In the genomic region with DNA sequence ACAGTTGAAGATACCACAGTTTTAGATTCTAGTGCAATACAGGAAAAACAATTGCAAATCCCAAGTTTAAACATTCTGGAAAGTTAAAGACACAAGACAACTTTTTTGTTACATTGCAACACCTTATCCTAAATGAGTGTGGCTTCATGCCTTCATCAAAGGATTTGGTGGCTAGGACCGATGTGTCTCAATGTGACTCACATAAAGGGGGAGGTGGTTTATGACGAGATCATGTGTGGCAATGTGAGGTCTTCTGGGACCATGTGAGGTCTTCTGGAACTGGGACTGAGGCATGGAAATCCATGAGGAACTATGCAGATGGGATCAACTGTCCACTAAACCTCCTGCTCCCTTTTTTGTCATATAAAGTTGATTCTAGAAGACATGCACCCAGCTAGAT, we compare ENCODE assay signal across 17 cellular contexts.
A peak's percentile ranks its signal among the peaks of the same experiment; 100 is the strongest.
DNase-seq lines count a peak whose midpoint lies in the region; TF ChIP-seq lines count a peak whose summit lies in the region.
"Had no signal": no experiment of that assay in that cellular context is flagged by ENCODE, and none has a peak within 500 bp of the region (broad histone marks: within the 10 kb centered on the region; RNA-seq: fewer than 3 reads in every experiment).

No MANE protein-coding gene starts in this region.

- no peaks in the 10 kb centered on the region for H3K27me3 ChIP-seq in tibial nerve
- H3K27me3 ChIP-seq in hepatocyte = no peaks in the 10 kb centered on the region

- no peaks in the 10 kb centered on the region for H3K36me3 ChIP-seq in tibial nerve
- H3K36me3 ChIP-seq in hepatocyte (replicated peaks; ENCODE audit: insufficient read depth, low read depth) = no peaks in the 10 kb centered on the region

- no peaks in the 10 kb centered on the region for H3K79me2 ChIP-seq in hepatocyte

- 11 to 26% methylated on average over 2 of the region's 2 CpGs for WGBS in tibial nerve, 2 donors
- WGBS in hepatocyte (ENCODE audit: low lambda C conversion rate, missing lambda C conversion rate) = 18% methylated on average over 2 of the region's 2 CpGs

- TF ChIP-seq CTCF in epithelial cell of esophagus (IDR thresholded peaks at IDR 0.05; ENCODE audit: insufficient read depth, low read depth, low read length, missing control alignments) = no peak
- TF ChIP-seq CTCF in tibial nerve (IDR thresholded peaks at IDR 0.05) = no peak
- TF ChIP-seq CTCF in hepatocyte (IDR thresholded peaks at IDR 0.05; ENCODE audit: poor library complexity) = no peak

- TF ChIP-seq EP300 in tibial nerve (IDR thresholded peaks at IDR 0.05) = no peak

- H3K4me1 ChIP-seq in tibial nerve (no peaks in the 10 kb centered on the region), hepatocyte (ENCODE audit: insufficient read depth) (no peaks in the 10 kb centered on the region)

- TF ChIP-seq POLR2A in tibial nerve (IDR thresholded peaks at IDR 0.05) = no peak

- H3K9me3 ChIP-seq in tibial nerve (no peaks in the 10 kb centered on the region), hepatocyte (ENCODE audit: low read depth) (no peaks in the 10 kb centered on the region)

- H3K4me2 ChIP-seq in hepatocyte = no peak overlapping the region

- H3K27ac ChIP-seq in tibial nerve (no peak overlapping the region), hepatocyte (no peak overlapping the region)
- H3K27ac ChIP-seq: GM23248 had no signal

- DNase-seq in DMS53 (lab: John Stamatoyannopoulos, UW) (peak; percentile 54), HT1080 (ENCODE audit: low read depth) (peak; percentile 24), epithelial cell of esophagus (ENCODE audit: low read depth) (peak; percentile 36), renal cortical epithelial cell (ENCODE audit: low read depth) (peak; percentile 6), tibial nerve (ENCODE audit: low spot score in 2 of 2) (no peak), UCSD-AML1 (lab: John Stamatoyannopoulos, UW; ENCODE audit: unreplicated experiment) (no peak), hepatocyte (ENCODE audit: low spot score) (no peak)
- DNase-seq: ACHN; C1 segment of cervical spinal cord; Calu3; CD4-positive, alpha-beta T cell; DMS 273 treated with DMSO at 0.1 percent for 48 hours; DMS79 treated with DMSO at 0.1 percent for 48 hours; GDM1; GM23248; IMR-90; KBM-7 had no signal

- H3K9me2 ChIP-seq in hepatocyte (replicated peaks; ENCODE audit: insufficient read depth) = no peaks in the 10 kb centered on the region

- no peak overlapping the region for H2AFZ ChIP-seq in hepatocyte
- H2AFZ ChIP-seq: GM23248 had no signal

- H4K20me1 ChIP-seq in hepatocyte (ENCODE audit: insufficient read depth, poor library complexity, severe bottlenecking) = no peaks in the 10 kb centered on the region

- no peak overlapping the region for H3K4me3 ChIP-seq in epithelial cell of esophagus (ENCODE audit: low read length)
- H3K4me3 ChIP-seq in tibial nerve = no peak overlapping the region
- H3K4me3 ChIP-seq in hepatocyte = no peak overlapping the region
- H3K4me3 ChIP-seq: GM23248 had no signal

Comparison
In these comparisons a context has a peak if more than half of its experiments do, and no peak if none do; other contexts are left out.
1. DNase-seq: peak in DMS53 (single experiment), HT1080 (single experiment), epithelial cell of esophagus (single experiment) and renal cortical epithelial cell (single experiment); none in tibial nerve (0 of 2), UCSD-AML1 (single experiment) and hepatocyte (single experiment).